Comparison of ENCODE assay signal across 27 cellular contexts in genomic region chr3:156694536-156694935, GRCh38.
DNase-seq lines count a peak whose midpoint lies in the region; ATAC-seq and TF ChIP-seq lines count a peak whose summit lies in the region.
"Had no signal": no experiment of that assay in that cellular context is flagged by ENCODE, and none has a peak within 500 bp of the region (broad histone marks: within the 10 kb centered on the region; RNA-seq: fewer than 3 reads in every experiment).

No MANE protein-coding gene starts in this region.

- peaks cover 4% of the 10 kb centered on the region for H3F3A ChIP-seq in MM.1S (ENCODE audit: insufficient read depth, low read length)

- H4K20me1 ChIP-seq in MM.1S (ENCODE audit: insufficient read depth, low read length), result peaks cover 17% of the 10 kb centered on the region; the same call in 1 of the 2 replicates

- H3K9me3 Mint-ChIP-seq in activated naive CD4-positive, alpha-beta T cell treated with anti-CD3 and anti-CD28 coated beads, Interleukin-2, amount 50 U/mL, for 24 hours, result no peaks in the 10 kb centered on the region
- H3K9me3 Mint-ChIP-seq in stimulated activated naive CD8-positive, alpha-beta T cell treated with anti-CD3 and anti-CD28 coated beads, Interleukin-15, amount 100 ng/mL, for 72 hours, result no peaks in the 10 kb centered on the region
- H3K9me3 Mint-ChIP-seq: dendritic cell treated with granulocyte-macrophage colony-stimulating factor and Interleukin-4, amounts not matched to agents 40 ng/mL and 50 ng/mL, for 4 days; memory B cell; naive thymus-derived CD4-positive, alpha-beta T cell; T-helper 2 cell treated with Interferon-gamma antibody and Interleukin-4, amounts not matched to agents 5 μg/mL and 100 μg/mL, for 36 hours had no signal

- H2AFZ ChIP-seq in MM.1S (ENCODE audit: low read length), result no peak overlapping the region

- peaks cover 40% of the 10 kb centered on the region for H3K36me3 Mint-ChIP-seq in activated naive CD4-positive, alpha-beta T cell treated with anti-CD3 and anti-CD28 coated beads, Interleukin-2, amount 50 U/mL, for 24 hours

- no peaks in the 10 kb centered on the region for H3K9me3 ChIP-seq in MM.1S (replicated peaks; ENCODE audit: insufficient read depth, low read length)
- H3K9me3 ChIP-seq: A549, Caco-2, ovary had no signal

- no peak overlapping the region for H3K4me2 ChIP-seq in MM.1S (ENCODE audit: low read depth, low read length)

- H3K27ac ChIP-seq in substantia nigra (ENCODE audit: low read depth, low read length, poor library complexity, severe bottlenecking) (no peak overlapping the region), MM.1S (ENCODE audit: low read length) (no peak overlapping the region)
- H3K27ac ChIP-seq: cardiac muscle cell, ovary had no signal

- peaks cover 35% of the 10 kb centered on the region for H3K4me1 Mint-ChIP-seq in activated naive CD4-positive, alpha-beta T cell treated with anti-CD3 and anti-CD28 coated beads, Interleukin-2, amount 50 U/mL, for 24 hours
- H3K4me1 Mint-ChIP-seq in stimulated activated naive CD8-positive, alpha-beta T cell treated with anti-CD3 and anti-CD28 coated beads, Interleukin-15, amount 100 ng/mL, for 72 hours, result peaks cover 35% of the 10 kb centered on the region

- H3K27ac Mint-ChIP-seq in activated naive CD4-positive, alpha-beta T cell treated with anti-CD3 and anti-CD28 coated beads, Interleukin-2, amount 50 U/mL, for 24 hours, result peak overlapping the region; percentile 35
- H3K27ac Mint-ChIP-seq in stimulated activated naive CD8-positive, alpha-beta T cell treated with anti-CD3 and anti-CD28 coated beads, Interleukin-15, amount 100 ng/mL, for 72 hours, result no peak overlapping the region
- H3K27ac Mint-ChIP-seq: dendritic cell treated with granulocyte-macrophage colony-stimulating factor and Interleukin-4, amounts not matched to agents 40 ng/mL and 50 ng/mL, for 4 days; memory B cell; naive thymus-derived CD4-positive, alpha-beta T cell; T-helper 2 cell treated with Interferon-gamma antibody and Interleukin-4, amounts not matched to agents 5 μg/mL and 100 μg/mL, for 36 hours had no signal

- no peak overlapping the region for H3K4me3 ChIP-seq in fibroblast of mammary gland (ENCODE audit: control insufficient read depth, low read depth, low read length)
- H3K4me3 ChIP-seq in MM.1S (ENCODE audit: low read length), result no peak overlapping the region
- H3K4me3 ChIP-seq: A549, cardiac muscle cell, ovary had no signal

- no peaks in the 10 kb centered on the region for H3K9me2 ChIP-seq in MM.1S (replicated peaks; ENCODE audit: insufficient read depth, low read length)

- ATAC-seq in stimulated activated naive CD8-positive, alpha-beta T cell treated with anti-CD3 and anti-CD28 coated beads, Interleukin-15, amount 100 ng/mL, for 72 hours, result no peak
- ATAC-seq: A549; naive thymus-derived CD4-positive, alpha-beta T cell; right cardiac atrium had no signal

- H3K27me3 ChIP-seq in MM.1S (replicated peaks; ENCODE audit: insufficient read depth, low read length), result no peaks in the 10 kb centered on the region
- H3K27me3 ChIP-seq: cardiac muscle cell, ovary had no signal

- no peak overlapping the region for H3K9ac ChIP-seq in MM.1S (ENCODE audit: low read length)

- peaks cover 96% of the 10 kb centered on the region for H3K79me2 ChIP-seq in MM.1S (ENCODE audit: low read length)

- peaks cover 25% of the 10 kb centered on the region for H3K36me3 ChIP-seq in MM.1S (replicated peaks; ENCODE audit: insufficient read depth, low read length)
- H3K36me3 ChIP-seq: ovary had no signal

- H3K27me3 Mint-ChIP-seq in activated naive CD4-positive, alpha-beta T cell treated with anti-CD3 and anti-CD28 coated beads, Interleukin-2, amount 50 U/mL, for 24 hours, result no peaks in the 10 kb centered on the region
- H3K27me3 Mint-ChIP-seq in stimulated activated naive CD8-positive, alpha-beta T cell treated with anti-CD3 and anti-CD28 coated beads, Interleukin-15, amount 100 ng/mL, for 72 hours, result no peaks in the 10 kb centered on the region
- H3K27me3 Mint-ChIP-seq: dendritic cell treated with granulocyte-macrophage colony-stimulating factor and Interleukin-4, amounts not matched to agents 40 ng/mL and 50 ng/mL, for 4 days; memory B cell; naive thymus-derived CD4-positive, alpha-beta T cell had no signal

- no peak for TF ChIP-seq CTCF in fibroblast of mammary gland (conservative IDR thresholded peaks at IDR 0.05; ENCODE audit: control insufficient read depth, insufficient read depth, low read depth, low read length)
- no peak for TF ChIP-seq CTCF in MM.1S (IDR thresholded peaks at IDR 0.05; ENCODE audit: low read length)

- H3K4me1 ChIP-seq in MM.1S (ENCODE audit: low read length), result peaks cover 5% of the 10 kb centered on the region

- no peak for DNase-seq in activated naive CD4-positive, alpha-beta T cell (lab: John Stamatoyannopoulos, UW)
- DNase-seq in NCI-H226 (peak; percentile 2), fibroblast of mammary gland (ENCODE audit: low read depth) (peak; percentile 31), stromal cell of bone marrow (ENCODE audit: low read depth) (peak; percentile 13), substantia nigra (lab: John Stamatoyannopoulos, UW) (no peak), MM.1S (no peak)
- DNase-seq in stimulated activated naive CD8-positive, alpha-beta T cell treated with anti-CD3 and anti-CD28 coated beads, Interleukin-15, amount 100 ng/mL, for 72 hours, result no peak
- DNase-seq: activated CD4-positive, alpha-beta T cell treated with anti-CD3 and anti-CD28 coated beads, Interleukin-2, amount 50 U/mL, for 4 hours; activated gamma-delta T cell treated with Interleukin-2 at 50 U/mL for 16 hours; amniotic stem cell; Caco-2; foreskin melanocyte; GOT3; Karpas-422; naive thymus-derived CD4-positive, alpha-beta T cell; NCI-H1092 treated with DMSO at 0.1 percent for 48 hours; NCI-H526 treated with DMSO at 0.1 percent for 48 hours; OCI-M1; ovary; right cardiac atrium; SIG-M5 had no signal

- no peak overlapping the region for H3K4me3 Mint-ChIP-seq in activated naive CD4-positive, alpha-beta T cell treated with anti-CD3 and anti-CD28 coated beads, Interleukin-2, amount 50 U/mL, for 24 hours
- H3K4me3 Mint-ChIP-seq in stimulated activated naive CD8-positive, alpha-beta T cell treated with anti-CD3 and anti-CD28 coated beads, Interleukin-15, amount 100 ng/mL, for 72 hours, result no peak overlapping the region
- H3K4me3 Mint-ChIP-seq: dendritic cell treated with granulocyte-macrophage colony-stimulating factor and Interleukin-4, amounts not matched to agents 40 ng/mL and 50 ng/mL, for 4 days; memory B cell; naive thymus-derived CD4-positive, alpha-beta T cell; T-helper 2 cell treated with Interferon-gamma antibody and Interleukin-4, amounts not matched to agents 5 μg/mL and 100 μg/mL, for 36 hours had no signal

Comparison
In these comparisons a context has a peak if more than half of its experiments do, and no peak if none do; other contexts are left out.
1. DNase-seq: peak in NCI-H226 (single experiment), fibroblast of mammary gland (single experiment) and stromal cell of bone marrow (single experiment); none in activated naive CD4-positive, alpha-beta T cell (0 of 4), stimulated activated naive CD8-positive, alpha-beta T cell treated with anti-CD3 and anti-CD28 coated beads, Interleukin-15, amount 100 ng/mL, for 72 hours (0 of 2), substantia nigra (0 of 49) and MM.1S (single experiment).